ENCODE assay signal across 8 cellular contexts in genomic region chr9:120477534-120478001, GRCh38.
A peak's percentile ranks its signal among the peaks of the same experiment; 100 is the strongest.
DNase-seq lines count a peak whose midpoint lies in the region; ATAC-seq and TF ChIP-seq lines count a peak whose summit lies in the region.

No MANE protein-coding gene starts in this region.

- peak; percentile 74 to 92 (median 88) for TF ChIP-seq CTCF in heart left ventricle (IDR thresholded peaks at IDR 0.05)

- no peak overlapping the region for H3K4me3 ChIP-seq in heart left ventricle

- H3K4me1 ChIP-seq in heart left ventricle, result peaks cover 0 to 45% (median 7%) of the 10 kb centered on the region in 12 donors

- intact Hi-C loops in heart left ventricle (cut with DNase I), result loop anchor here (5.0 to 10.0 kb wide), 6 partner anchors 65 to 923 kb away; no protein-coding TSS in a partner anchor

- H3K27me3 ChIP-seq in heart left ventricle, result no peaks in the 10 kb centered on the region

- H3K9me3 ChIP-seq in heart left ventricle, result no peaks in the 10 kb centered on the region

- DNase-seq in stimulated activated CD4-positive, alpha-beta T cell treated with anti-CD3 and anti-CD28 coated beads, Interleukin-12 subunit alpha, Interleukin-12 subunit beta, amount 100 ng/mL, for 4 hours, result peak; percentile 2
- no peak for DNase-seq in stimulated activated CD4-positive, alpha-beta T cell treated with anti-CD3 and anti-CD28 coated beads, Interleukin-4, amount 100 ng/mL, for 24 hours
- DNase-seq in NCI-H524 treated with DMSO at 0.1 percent for 48 hours (lab: John Stamatoyannopoulos, UW), result peak; percentile 52
- DNase-seq in amniotic epithelial cell (ENCODE audit: low read depth), result peak; percentile 95
- peak in 4 of 5 donors; percentile 36 to 56 (median 50) for DNase-seq in heart left ventricle
- DNase-seq in pons (ENCODE audit: low spot score), result peak; percentile 72
- no peak for DNase-seq in SK-N-DZ (ENCODE audit: low spot score)

- 11 to 22% (median 18%) methylated on average over 3 of the region's 3 CpGs for WGBS in heart left ventricle, 4 donors

- TF ChIP-seq POLR2A in heart left ventricle (IDR thresholded peaks at IDR 0.05), result no peak

- peak; percentile 53 for ATAC-seq in HG03095 (IDR thresholded peaks at IDR 0.05; ENCODE audit: unreplicated experiment)
- peak; percentile 56 to 83 (median 82) for ATAC-seq in heart left ventricle

- H3K27ac ChIP-seq in heart left ventricle, result no peak overlapping the region

- H3K36me3 ChIP-seq in heart left ventricle, result peaks cover 0 to 46% (median 28%) of the 10 kb centered on the region in 9 donors

Comparison
In these comparisons a context has a peak if more than half of its experiments do, and no peak if none do; other contexts are left out.
1. DNase-seq: peak in stimulated activated CD4-positive, alpha-beta T cell treated with anti-CD3 and anti-CD28 coated beads, Interleukin-12 subunit alpha, Interleukin-12 subunit beta, amount 100 ng/mL, for 4 hours (single experiment), NCI-H524 treated with DMSO at 0.1 percent for 48 hours (single experiment), amniotic epithelial cell (single experiment), heart left ventricle (4 of 5) and pons (single experiment); none in stimulated activated CD4-positive, alpha-beta T cell treated with anti-CD3 and anti-CD28 coated beads, Interleukin-4, amount 100 ng/mL, for 24 hours (single experiment) and SK-N-DZ (single experiment).